In genomic region chr2:47401789-47402554, GRCh38 we compare ENCODE assay signal across 8 cellular contexts. TPM values are rescaled to one million over a fixed set of nuclear protein-coding genes. Genes with fewer than 3 reads are reported as not detected.
DNase-seq lines count a peak whose midpoint lies in the region; ATAC-seq and TF ChIP-seq lines count a peak whose summit lies in the region.

No MANE protein-coding gene starts in this region.

- 61% methylated on average over 25 of the region's 36 CpGs for WGBS in right lobe of liver (ENCODE audit: insufficient coverage, low coverage, low lambda C conversion rate, missing lambda C conversion rate)
- 57 to 69% methylated on average over 9 to 36 of the region's 36 CpGs for WGBS in transverse colon (ENCODE audit: low coverage in 1 of 2), 2 donors

- no peak for TF ChIP-seq POLR2A in right lobe of liver (IDR thresholded peaks at IDR 0.05)
- TF ChIP-seq POLR2A in transverse colon (IDR thresholded peaks at IDR 0.05): no peak

- DNase-seq in cardiac muscle cell (ENCODE audit: low read depth in 1 of 2, low spot score in 1 of 2) (no peak), Right ventricle myocardium inferior (ENCODE audit: missing footprints) (no peak), right lobe of liver (peak in 1 of 3 donors; percentile 17), transverse colon (no peak), NK-92 (lab: John Stamatoyannopoulos, UW; ENCODE audit: unreplicated experiment) (no peak), G401 (ENCODE audit: low spot score) (no peak)

- intact Hi-C loops in Right ventricle myocardium inferior (cut with DNase I) (no loop called here), right lobe of liver (cut with DNase I) (no loop called here), transverse colon (cut with DNase I; ENCODE audit: low total_unique reads) (no loop called here)

- in situ Hi-C loops in transverse colon (cut with MboI; ENCODE audit: low pct_ligation_motif_present in 1 of 4, low pct_unique_long_range_greater_than_20kb in 1 of 4, low sequenced_read_pairs in 3 of 4): no loop called here
- in situ Hi-C loops in G401 (cut with HindIII; ENCODE audit: low sequenced_read_pairs): no loop called here

- H3K27me3 ChIP-seq in cardiac muscle cell (no peaks in the 10 kb centered on the region), right lobe of liver (no peaks in the 10 kb centered on the region), transverse colon (no peaks in the 10 kb centered on the region)

- no peaks in the 10 kb centered on the region for H3K9me3 ChIP-seq in cardiac muscle cell (ENCODE audit: low read depth)
- no peaks in the 10 kb centered on the region for H3K9me3 ChIP-seq in right lobe of liver
- no peaks in the 10 kb centered on the region for H3K9me3 ChIP-seq in transverse colon

- peak overlapping the region; percentile 80 for H3K4me3 ChIP-seq in cardiac muscle cell
- H3K4me3 ChIP-seq in right lobe of liver: peak overlapping the region; percentile 88 to 91 (median 90)
- peak overlapping the region in 3 of 4 donors; percentile 83 to 97 (median 85) for H3K4me3 ChIP-seq in transverse colon

- TF ChIP-seq CTCF in cardiac muscle cell (IDR thresholded peaks at IDR 0.05; ENCODE audit: low read depth, low read length) (no peak), right lobe of liver (IDR thresholded peaks at IDR 0.05) (no peak), transverse colon (IDR thresholded peaks at IDR 0.05) (no peak)

- H3K36me3 ChIP-seq in cardiac muscle cell (no peaks in the 10 kb centered on the region), right lobe of liver (no peaks in the 10 kb centered on the region), transverse colon (no peaks in the 10 kb centered on the region)

- ATAC-seq in Right ventricle myocardium inferior: no peak
- no peak for ATAC-seq in right lobe of liver
- ATAC-seq in GM21619 (IDR thresholded peaks at IDR 0.05; ENCODE audit: unreplicated experiment): no peak

- H3K4me1 ChIP-seq in cardiac muscle cell (ENCODE audit: low read depth) (no peaks in the 10 kb centered on the region), right lobe of liver (peaks cover 0 to 6% (median 2%) of the 10 kb centered on the region in 4 donors), transverse colon (peaks cover 0 to 21% (median 16%) of the 10 kb centered on the region in 4 donors)

- no peak for TF ChIP-seq EP300 in transverse colon (IDR thresholded peaks at IDR 0.05; ENCODE audit: low read depth)

- H3K27ac ChIP-seq in cardiac muscle cell: no peak overlapping the region
- peak overlapping the region; percentile 70 for H3K27ac ChIP-seq in angular gyrus (ENCODE audit: low read depth, low read length)
- no peak overlapping the region for H3K27ac ChIP-seq in right lobe of liver
- H3K27ac ChIP-seq in transverse colon: peak overlapping the region; percentile 79 to 91 (median 82)

RNA-seq across cellular contexts. Expression of gene MSH2, which starts 1.0 kb away (rescaled TPM):
- total RNA-seq in cardiac muscle cell (39.1 and 42.5 TPM in 2 replicates), Right ventricle myocardium inferior (13.2 TPM), right lobe of liver (1 to 10 TPM; 3.2 to 7.0 (median 5.2) TPM), transverse colon (10 to 100 TPM in 1 of 4 donors, 1 to 10 TPM in 3; 3.0 to 10.8 (median 5.0) TPM)
- polyA plus RNA-seq in cardiac muscle cell: 47.6 and 51.3 TPM in 2 replicates
- total RNA-seq in G401 (2014; rRNA removed; shearing (Covaris generic)): 76.5 and 115 TPM in 2 replicates

RNA-seq across cellular contexts. Expression of gene EPCAM, which starts 32.9 kb away (rescaled TPM):
- total RNA-seq in cardiac muscle cell: 3.9 and 4.1 TPM in 2 replicates
- 3.6 and 7.8 TPM in 2 replicates for polyA plus RNA-seq in cardiac muscle cell
- 0.49 TPM for total RNA-seq in Right ventricle myocardium inferior
- 1 to 10 TPM in 5 of 6 experiments, under 1 TPM in 1; 0.55 to 2.4 (median 1.6) TPM for total RNA-seq in right lobe of liver
- 100 to 1,000 TPM; 238 to 988 (median 646) TPM for total RNA-seq in transverse colon
- total RNA-seq in G401 (2014; rRNA removed; shearing (Covaris generic)): 1.3 and 4.0 TPM in 2 replicates

Comparison
In these comparisons a context has a peak if more than half of its experiments do, and no peak if none do; other contexts are left out.
1. H3K27ac ChIP-seq: peak in angular gyrus (single experiment) and transverse colon (4 of 4); none in cardiac muscle cell (single experiment) and right lobe of liver (0 of 3).
2. RNA of gene EPCAM, which starts 32.9 kb away (total RNA-seq): 238 to 988 TPM in transverse colon; 3.9 to 4.1 TPM in cardiac muscle cell, 0.55 to 2.4 TPM in right lobe of liver, 1.3 to 4.0 TPM in G401 and 0.49 TPM in Right ventricle myocardium inferior (single experiment); every median in the first group is over 10 times any median in the second.
3. Peak in every context shown above with its lines, with median percentiles within 50 percentile points of each other: H3K4me3 ChIP-seq.